In the genomic region with DNA sequence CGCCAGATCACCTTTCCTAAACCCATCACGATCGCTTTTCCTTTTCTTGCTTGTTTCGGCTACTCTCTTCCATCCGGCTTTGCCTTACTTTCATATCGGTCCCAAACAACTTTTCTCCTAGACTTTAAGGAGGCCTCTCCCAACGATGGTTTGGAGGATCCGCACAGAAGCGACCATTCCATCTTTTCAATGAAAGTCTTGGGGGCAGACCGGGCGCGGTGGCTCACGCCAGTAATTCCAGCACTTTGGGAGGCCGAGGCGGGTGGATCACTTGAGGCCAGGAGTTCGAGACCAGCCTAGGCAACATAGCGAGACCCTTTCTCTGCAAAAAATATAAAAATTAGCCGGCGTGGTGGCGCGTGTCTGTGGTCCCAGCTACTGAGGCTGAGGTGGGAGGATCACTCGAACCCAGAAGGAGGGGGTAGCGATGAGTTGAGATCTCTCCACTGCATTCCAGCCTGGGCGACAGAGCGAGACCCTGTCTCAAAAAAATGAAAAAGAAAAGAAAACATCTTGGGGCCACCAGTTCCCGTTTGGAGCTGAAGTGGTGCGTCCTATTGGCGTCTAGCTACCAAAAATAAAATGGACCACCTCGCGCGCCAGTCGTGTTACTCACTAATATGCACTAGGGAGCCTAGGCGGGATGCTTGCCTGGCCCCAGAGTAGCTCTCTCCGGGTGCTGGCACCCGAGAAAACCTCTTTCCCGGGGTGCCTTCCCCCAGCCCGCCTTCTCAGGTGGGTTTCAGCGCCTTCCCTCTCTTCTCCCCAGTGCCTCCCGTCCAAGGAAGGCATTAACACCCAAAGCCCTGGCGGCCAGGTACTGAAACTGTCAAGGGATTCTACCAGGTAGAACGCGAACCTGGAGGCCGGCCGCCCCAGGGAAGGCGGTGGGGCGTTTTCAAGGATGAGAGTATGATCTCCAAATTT, we compare ENCODE assay signal across 8 cellular contexts. TPM values are rescaled to one million over a fixed set of nuclear protein-coding genes. Genes with fewer than 3 reads are reported as not detected.
A peak's percentile ranks its signal among the peaks of the same experiment; 100 is the strongest.
DNase-seq lines count a peak whose midpoint lies in the region; ATAC-seq, FAIRE-seq and TF ChIP-seq lines count a peak whose summit lies in the region.

No MANE protein-coding gene starts in this region.

- DNase-seq in COR-L47 (lab: John Stamatoyannopoulos, UW): peak; percentile 30
- peak; percentile 27 for DNase-seq in NB4 (ENCODE audit: low read depth)
- peak; percentile 46 for DNase-seq in activated CD4-positive, alpha-beta T cell treated with anti-CD3 and anti-CD28 coated beads, Interleukin-2, amount 50 U/mL, for 1 hour
- DNase-seq in dorsolateral prefrontal cortex: peak in 6 of 10 donors; percentile 18 to 45 (median 32)
- peak; percentile 4 to 6 for DNase-seq in stimulated activated CD8-positive, alpha-beta memory T cell treated with anti-CD3 and anti-CD28 coated beads, Interleukin-4, amount 100 ng/mL, for 4 hours (ENCODE audit: low read depth in 2 of 2, low spot score in 1 of 2)
- no peak for DNase-seq in D721Med (ENCODE audit: insufficient read length, low spot score)

- TF ChIP-seq POLR2A in NB4 (IDR thresholded peaks at IDR 0.05; ENCODE audit: extremely low read depth, insufficient read length): no peak

- peak overlapping the region; percentile 68 to 96 (median 88) for H3K27ac ChIP-seq in dorsolateral prefrontal cortex

- H3K4me1 ChIP-seq in mononuclear cell (ENCODE audit: insufficient read depth, low read length): peaks cover 21% of the 10 kb centered on the region

- H3K9me3 ChIP-seq in mononuclear cell (ENCODE audit: low read depth, low read length): no peaks in the 10 kb centered on the region

- H3K27me3 ChIP-seq in dorsolateral prefrontal cortex (no peaks in the 10 kb centered on the region), mononuclear cell (ENCODE audit: insufficient read depth, low read length) (no peaks in the 10 kb centered on the region)

- ATAC-seq in GM21526 (IDR thresholded peaks at IDR 0.05; ENCODE audit: low FRiP score, unreplicated experiment): peak; percentile 13

- intact Hi-C loops in dorsolateral prefrontal cortex (cut with DNase I): loop anchor here in 1 of 2 donors (10.0 kb wide), 4 partner anchors 80 to 670 kb away; no protein-coding TSS in a partner anchor

- FAIRE-seq in D721Med (lab: Jason Lieb, UNC): no peak

- TF ChIP-seq CTCF in NB4 (IDR thresholded peaks at IDR 0.05; ENCODE audit: low read depth, low read length) (no peak), dorsolateral prefrontal cortex (IDR thresholded peaks at IDR 0.05 in 54 of 56, conservative IDR thresholded peaks at IDR 0.05 in 2 of 56; ENCODE audit: low read depth in 1 of 56, partially characterized antibody in 56 of 56) (peak in 9 of 56 donors; percentile 3 to 32 (median 11)), D721Med (IDR thresholded peaks at IDR 0.05; ENCODE audit: insufficient read depth, missing control alignments) (no peak)

- H3K4me3 ChIP-seq in NB4 (ENCODE audit: low read depth, low read length) (peak overlapping the region; percentile 96), dorsolateral prefrontal cortex (peak overlapping the region; percentile 70 to 99 (median 92)), mononuclear cell (ENCODE audit: low read length) (peak overlapping the region; percentile 98)

RNA-seq across cellular contexts. Expression of gene AP3B1, which starts 0.8 kb away (rescaled TPM):
- 10 to 100 TPM; 17.0 to 42.8 (median 27.9) TPM for total RNA-seq in dorsolateral prefrontal cortex
- total RNA-seq in mononuclear cell: 72.1 TPM
